39 cellular contexts compared by ENCODE assay signal in the genomic region with DNA sequence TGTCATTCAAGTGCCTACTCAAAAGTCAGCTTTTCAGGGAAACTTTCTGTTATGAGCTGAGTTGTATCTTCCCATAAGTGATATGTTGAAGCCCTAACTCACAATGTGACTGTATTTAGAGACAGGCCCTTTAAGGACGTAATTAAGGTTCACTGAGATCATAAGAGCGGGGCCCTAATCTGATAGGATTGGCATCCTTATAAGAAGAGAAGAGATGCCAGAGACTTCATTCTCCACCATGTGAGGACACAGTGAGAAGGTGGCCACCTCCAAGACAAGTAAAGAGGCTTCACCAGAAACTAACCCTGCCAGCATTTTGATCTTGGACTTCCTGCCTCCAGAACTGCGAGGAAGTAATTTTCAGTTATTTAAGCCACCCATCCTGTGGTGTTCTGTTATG. TPM values are rescaled to one million over a fixed set of nuclear protein-coding genes. Genes with fewer than 3 reads are reported as not detected.
"Had no signal": no experiment of that assay in that cellular context is flagged by ENCODE, and none has a peak within 500 bp of the region (broad histone marks: within the 10 kb centered on the region; RNA-seq: fewer than 3 reads in every experiment).

No MANE protein-coding gene starts in this region.

- H3K4me3 ChIP-seq: adrenal gland, ascending aorta, body of pancreas, breast epithelium, cardiac muscle cell had no signal

- FAIRE-seq: astrocyte, bronchial epithelial cell had no signal

- ATAC-seq: activated naive CD4-positive, alpha-beta T cell treated with anti-CD3 and anti-CD28 coated beads, Interleukin-2, amount 50 U/mL, for 72 hours; activated naive CD8-positive, alpha-beta T cell treated with anti-CD3 and anti-CD28 coated beads, Interleukin-2, amount 50 U/mL, for 24 hours; activated T-cell treated with anti-CD3 and anti-CD28 coated beads, Interleukin-2, amount 50 U/mL, for 4 hours; activated T-cell treated with anti-CD3 and anti-CD28 coated beads, Interleukin-2, amount 50 U/mL, for 72 hours; activated T-helper 17 cell treated with anti-CD3 and anti-CD28 coated beads, Interleukin-2, amount 50 U/mL, for 72 hours; body of pancreas had no signal

- H3K4me1 ChIP-seq: adrenal gland, ascending aorta, body of pancreas, breast epithelium had no signal

- H3K27me3 ChIP-seq: adrenal gland, ascending aorta, body of pancreas, brain microvascular endothelial cell, breast epithelium, cardiac muscle cell had no signal

- H3K9me3 ChIP-seq: adrenal gland, body of pancreas had no signal

- DNase-seq: activated effector memory CD4-positive, alpha-beta T cell treated with anti-CD3 and anti-CD28 coated beads, Interleukin-2, amount 50 U/mL, for 16 hours; activated effector memory CD4-positive, alpha-beta T cell treated with Interleukin-2 at 50 U/mL for 16 hours; activated gamma-delta T cell; activated gamma-delta T cell treated with Interleukin-2 at 50 U/mL for 16 hours; activated naive CD4-positive, alpha-beta T cell; activated naive CD4-positive, alpha-beta T cell treated with anti-CD3 and anti-CD28 coated beads for 36 hours; activated naive CD4-positive, alpha-beta T cell treated with anti-CD3 and anti-CD28 coated beads, Interleukin-2, amount 10 ng/mL, durations not matched to agents 7 days and 5 days; activated naive CD4-positive, alpha-beta T cell treated with anti-CD3 and anti-CD28 coated beads, Interleukin-2, amount 50 U/mL, for 16 hours; activated naive CD4-positive, alpha-beta T cell treated with Interleukin-2 at 50 U/mL for 16 hours; activated naive CD8-positive, alpha-beta T cell treated with anti-CD3 and anti-CD28 coated beads for 36 hours; activated naive CD8-positive, alpha-beta T cell treated with anti-CD3 and anti-CD28 coated beads, Interleukin-2, amount 10 ng/mL, durations not matched to agents 7 days and 5 days; activated naive CD8-positive, alpha-beta T cell treated with anti-CD3 and anti-CD28 coated beads, Interleukin-2, amount 50 U/mL, for 24 hours; activated T-cell treated with anti-CD3 and anti-CD28 coated beads, Interleukin-2, amount 50 U/mL, for 1 hour; activated T-cell treated with anti-CD3 and anti-CD28 coated beads, Interleukin-2, amount 50 U/mL, for 24 hours; activated T-cell treated with anti-CD3 and anti-CD28 coated beads, Interleukin-2, amount 50 U/mL, for 4 hours; activated T-cell treated with anti-CD3 and anti-CD28 coated beads, Interleukin-2, amount 50 U/mL, for 48 hours; activated T-cell treated with anti-CD3 and anti-CD28 coated beads, Interleukin-2, amount 50 U/mL, for 72 hours; adrenal gland; amniotic stem cell; amygdala; anterior cingulate cortex; aorta; body of pancreas; brain microvascular endothelial cell; caudate nucleus; central memory CD4-positive, alpha-beta T cell; cerebellar nuclear complex had no signal

- H3K27ac ChIP-seq: adrenal gland, ascending aorta, body of pancreas, brain microvascular endothelial cell, breast epithelium, cardiac muscle cell had no signal

- H3K36me3 ChIP-seq: adrenal gland, ascending aorta, brain microvascular endothelial cell, breast epithelium, cardiac muscle cell had no signal

RNA-seq across cellular contexts. Expression of a gene that starts 12.7 kb away (rescaled TPM):
- total RNA-seq: activated naive CD4-positive, alpha-beta T cell treated with anti-CD3 and anti-CD28 coated beads for 36 hours; activated naive CD4-positive, alpha-beta T cell treated with anti-CD3 and anti-CD28 coated beads, Interleukin-2, amount 50 U/mL, for 72 hours; activated naive CD8-positive, alpha-beta T cell treated with anti-CD3 and anti-CD28 coated beads for 36 hours; activated naive CD8-positive, alpha-beta T cell treated with anti-CD3 and anti-CD28 coated beads, Interleukin-2, amount 10 ng/mL, durations not matched to agents 7 days and 5 days; activated T-cell treated with anti-CD3 and anti-CD28 coated beads, Interleukin-2, amount 50 U/mL, for 4 hours; activated T-cell treated with anti-CD3 and anti-CD28 coated beads, Interleukin-2, amount 50 U/mL, for 72 hours; activated T-helper 1 cell treated with anti-CD3 and anti-CD28 coated beads, Interleukin-12 subunit alpha, Interleukin-12 subunit beta, Interleukin-2, Interleukin-4 antibody, amounts not matched to agents 30 ng/mL and 10 ng/mL and 1 ng/mL, durations not matched to agents 14 hours and 24 hours and 36 hours; activated T-helper 17 cell treated with anti-CD3 and anti-CD28 coated beads, Interleukin-2, amount 50 U/mL, for 72 hours; activated T-helper 2 cell treated with anti-CD3 and anti-CD28 coated beads, Interferon-gamma antibody, Interleukin-2, Interleukin-4, amounts not matched to agents 10 μg/mL and 5 μg/mL and 100 μg/mL, durations not matched to agents 14 hours and 24 hours and 36 hours; aorta; ascending aorta; astrocyte; breast epithelium; bronchial epithelial cell; cardiac muscle cell; cardiac septum; cerebellum; chondrocyte had no signal
- polyA plus RNA-seq: cardiac muscle cell had no signal
